Comparison of ENCODE assay signal across 1 cellular context in the genomic region with DNA sequence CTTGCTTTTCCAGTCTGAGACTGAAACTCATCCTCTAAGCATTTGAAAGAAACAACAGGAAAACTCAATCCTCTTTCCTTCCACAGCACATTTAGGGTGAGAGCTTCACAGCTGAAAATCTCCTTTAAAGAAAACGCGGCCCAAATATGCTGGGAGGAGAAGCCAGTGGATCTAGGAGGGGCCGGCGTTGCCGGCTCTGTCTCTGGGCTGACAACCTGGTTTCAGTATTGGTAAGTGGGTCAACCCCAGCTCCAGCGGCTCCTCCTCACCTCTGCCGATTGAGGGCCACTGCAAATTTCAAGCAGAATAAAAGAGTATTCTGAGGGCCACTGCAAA.
TF ChIP-seq lines count a peak whose summit lies in the region.

No MANE protein-coding gene starts in this region.

TF ChIP-seq in HepG2, 621 proteins besides CTCF, POLR2A, EP300 and RAD21:
- TF ChIP-seq, protein P1, sequence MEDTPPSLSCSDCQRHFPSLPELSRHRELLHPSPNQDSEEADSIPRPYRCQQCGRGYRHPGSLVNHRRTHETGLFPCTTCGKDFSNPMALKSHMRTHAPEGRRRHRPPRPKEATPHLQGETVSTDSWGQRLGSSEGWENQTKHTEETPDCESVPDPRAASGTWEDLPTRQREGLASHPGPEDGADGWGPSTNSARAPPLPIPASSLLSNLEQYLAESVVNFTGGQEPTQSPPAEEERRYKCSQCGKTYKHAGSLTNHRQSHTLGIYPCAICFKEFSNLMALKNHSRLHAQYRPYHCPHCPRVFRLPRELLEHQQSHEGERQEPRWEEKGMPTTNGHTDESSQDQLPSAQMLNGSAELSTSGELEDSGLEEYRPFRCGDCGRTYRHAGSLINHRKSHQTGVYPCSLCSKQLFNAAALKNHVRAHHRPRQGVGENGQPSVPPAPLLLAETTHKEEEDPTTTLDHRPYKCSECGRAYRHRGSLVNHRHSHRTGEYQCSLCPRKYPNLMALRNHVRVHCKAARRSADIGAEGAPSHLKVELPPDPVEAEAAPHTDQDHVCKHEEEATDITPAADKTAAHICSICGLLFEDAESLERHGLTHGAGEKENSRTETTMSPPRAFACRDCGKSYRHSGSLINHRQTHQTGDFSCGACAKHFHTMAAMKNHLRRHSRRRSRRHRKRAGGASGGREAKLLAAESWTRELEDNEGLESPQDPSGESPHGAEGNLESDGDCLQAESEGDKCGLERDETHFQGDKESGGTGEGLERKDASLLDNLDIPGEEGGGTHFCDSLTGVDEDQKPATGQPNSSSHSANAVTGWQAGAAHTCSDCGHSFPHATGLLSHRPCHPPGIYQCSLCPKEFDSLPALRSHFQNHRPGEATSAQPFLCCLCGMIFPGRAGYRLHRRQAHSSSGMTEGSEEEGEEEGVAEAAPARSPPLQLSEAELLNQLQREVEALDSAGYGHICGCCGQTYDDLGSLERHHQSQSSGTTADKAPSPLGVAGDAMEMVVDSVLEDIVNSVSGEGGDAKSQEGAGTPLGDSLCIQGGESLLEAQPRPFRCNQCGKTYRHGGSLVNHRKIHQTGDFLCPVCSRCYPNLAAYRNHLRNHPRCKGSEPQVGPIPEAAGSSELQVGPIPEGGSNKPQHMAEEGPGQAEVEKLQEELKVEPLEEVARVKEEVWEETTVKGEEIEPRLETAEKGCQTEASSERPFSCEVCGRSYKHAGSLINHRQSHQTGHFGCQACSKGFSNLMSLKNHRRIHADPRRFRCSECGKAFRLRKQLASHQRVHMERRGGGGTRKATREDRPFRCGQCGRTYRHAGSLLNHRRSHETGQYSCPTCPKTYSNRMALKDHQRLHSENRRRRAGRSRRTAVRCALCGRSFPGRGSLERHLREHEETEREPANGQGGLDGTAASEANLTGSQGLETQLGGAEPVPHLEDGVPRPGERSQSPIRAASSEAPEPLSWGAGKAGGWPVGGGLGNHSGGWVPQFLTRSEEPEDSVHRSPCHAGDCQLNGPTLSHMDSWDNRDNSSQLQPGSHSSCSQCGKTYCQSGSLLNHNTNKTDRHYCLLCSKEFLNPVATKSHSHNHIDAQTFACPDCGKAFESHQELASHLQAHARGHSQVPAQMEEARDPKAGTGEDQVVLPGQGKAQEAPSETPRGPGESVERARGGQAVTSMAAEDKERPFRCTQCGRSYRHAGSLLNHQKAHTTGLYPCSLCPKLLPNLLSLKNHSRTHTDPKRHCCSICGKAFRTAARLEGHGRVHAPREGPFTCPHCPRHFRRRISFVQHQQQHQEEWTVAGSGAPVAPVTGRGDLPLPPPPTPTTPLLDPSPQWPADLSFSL (CRISPR knock-in tag; IDR thresholded peaks at IDR 0.05), result no peak
- TF ChIP-seq, protein P2, sequence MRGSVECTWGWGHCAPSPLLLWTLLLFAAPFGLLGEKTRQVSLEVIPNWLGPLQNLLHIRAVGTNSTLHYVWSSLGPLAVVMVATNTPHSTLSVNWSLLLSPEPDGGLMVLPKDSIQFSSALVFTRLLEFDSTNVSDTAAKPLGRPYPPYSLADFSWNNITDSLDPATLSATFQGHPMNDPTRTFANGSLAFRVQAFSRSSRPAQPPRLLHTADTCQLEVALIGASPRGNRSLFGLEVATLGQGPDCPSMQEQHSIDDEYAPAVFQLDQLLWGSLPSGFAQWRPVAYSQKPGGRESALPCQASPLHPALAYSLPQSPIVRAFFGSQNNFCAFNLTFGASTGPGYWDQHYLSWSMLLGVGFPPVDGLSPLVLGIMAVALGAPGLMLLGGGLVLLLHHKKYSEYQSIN (CRISPR knock-in tag; IDR thresholded peaks at IDR 0.05; ENCODE audit: borderline replicate concordance), result no peak
- TF ChIP-seq ZKSCAN1 (IDR thresholded peaks at IDR 0.05; ENCODE audit: low read length) (no peak), TCF7 (IDR thresholded peaks at IDR 0.05; ENCODE audit: low read depth) (no peak), NR1H2 (CRISPR knock-in tag; IDR thresholded peaks at IDR 0.05; ENCODE audit: borderline replicate concordance, low read depth) (no peak), ZNF33B (CRISPR knock-in tag; IDR thresholded peaks at IDR 0.05) (no peak), NR3C1 (CRISPR knock-in tag; IDR thresholded peaks at IDR 0.05) (no peak), PAF1 (CRISPR knock-in tag; IDR thresholded peaks at IDR 0.05) (no peak), RBFOX2 (IDR thresholded peaks at IDR 0.05; ENCODE audit: low read depth, low read length) (no peak), REXO4 (CRISPR knock-in tag; IDR thresholded peaks at IDR 0.05; ENCODE audit: borderline replicate concordance) (no peak)
- TF ChIP-seq, protein P3, sequence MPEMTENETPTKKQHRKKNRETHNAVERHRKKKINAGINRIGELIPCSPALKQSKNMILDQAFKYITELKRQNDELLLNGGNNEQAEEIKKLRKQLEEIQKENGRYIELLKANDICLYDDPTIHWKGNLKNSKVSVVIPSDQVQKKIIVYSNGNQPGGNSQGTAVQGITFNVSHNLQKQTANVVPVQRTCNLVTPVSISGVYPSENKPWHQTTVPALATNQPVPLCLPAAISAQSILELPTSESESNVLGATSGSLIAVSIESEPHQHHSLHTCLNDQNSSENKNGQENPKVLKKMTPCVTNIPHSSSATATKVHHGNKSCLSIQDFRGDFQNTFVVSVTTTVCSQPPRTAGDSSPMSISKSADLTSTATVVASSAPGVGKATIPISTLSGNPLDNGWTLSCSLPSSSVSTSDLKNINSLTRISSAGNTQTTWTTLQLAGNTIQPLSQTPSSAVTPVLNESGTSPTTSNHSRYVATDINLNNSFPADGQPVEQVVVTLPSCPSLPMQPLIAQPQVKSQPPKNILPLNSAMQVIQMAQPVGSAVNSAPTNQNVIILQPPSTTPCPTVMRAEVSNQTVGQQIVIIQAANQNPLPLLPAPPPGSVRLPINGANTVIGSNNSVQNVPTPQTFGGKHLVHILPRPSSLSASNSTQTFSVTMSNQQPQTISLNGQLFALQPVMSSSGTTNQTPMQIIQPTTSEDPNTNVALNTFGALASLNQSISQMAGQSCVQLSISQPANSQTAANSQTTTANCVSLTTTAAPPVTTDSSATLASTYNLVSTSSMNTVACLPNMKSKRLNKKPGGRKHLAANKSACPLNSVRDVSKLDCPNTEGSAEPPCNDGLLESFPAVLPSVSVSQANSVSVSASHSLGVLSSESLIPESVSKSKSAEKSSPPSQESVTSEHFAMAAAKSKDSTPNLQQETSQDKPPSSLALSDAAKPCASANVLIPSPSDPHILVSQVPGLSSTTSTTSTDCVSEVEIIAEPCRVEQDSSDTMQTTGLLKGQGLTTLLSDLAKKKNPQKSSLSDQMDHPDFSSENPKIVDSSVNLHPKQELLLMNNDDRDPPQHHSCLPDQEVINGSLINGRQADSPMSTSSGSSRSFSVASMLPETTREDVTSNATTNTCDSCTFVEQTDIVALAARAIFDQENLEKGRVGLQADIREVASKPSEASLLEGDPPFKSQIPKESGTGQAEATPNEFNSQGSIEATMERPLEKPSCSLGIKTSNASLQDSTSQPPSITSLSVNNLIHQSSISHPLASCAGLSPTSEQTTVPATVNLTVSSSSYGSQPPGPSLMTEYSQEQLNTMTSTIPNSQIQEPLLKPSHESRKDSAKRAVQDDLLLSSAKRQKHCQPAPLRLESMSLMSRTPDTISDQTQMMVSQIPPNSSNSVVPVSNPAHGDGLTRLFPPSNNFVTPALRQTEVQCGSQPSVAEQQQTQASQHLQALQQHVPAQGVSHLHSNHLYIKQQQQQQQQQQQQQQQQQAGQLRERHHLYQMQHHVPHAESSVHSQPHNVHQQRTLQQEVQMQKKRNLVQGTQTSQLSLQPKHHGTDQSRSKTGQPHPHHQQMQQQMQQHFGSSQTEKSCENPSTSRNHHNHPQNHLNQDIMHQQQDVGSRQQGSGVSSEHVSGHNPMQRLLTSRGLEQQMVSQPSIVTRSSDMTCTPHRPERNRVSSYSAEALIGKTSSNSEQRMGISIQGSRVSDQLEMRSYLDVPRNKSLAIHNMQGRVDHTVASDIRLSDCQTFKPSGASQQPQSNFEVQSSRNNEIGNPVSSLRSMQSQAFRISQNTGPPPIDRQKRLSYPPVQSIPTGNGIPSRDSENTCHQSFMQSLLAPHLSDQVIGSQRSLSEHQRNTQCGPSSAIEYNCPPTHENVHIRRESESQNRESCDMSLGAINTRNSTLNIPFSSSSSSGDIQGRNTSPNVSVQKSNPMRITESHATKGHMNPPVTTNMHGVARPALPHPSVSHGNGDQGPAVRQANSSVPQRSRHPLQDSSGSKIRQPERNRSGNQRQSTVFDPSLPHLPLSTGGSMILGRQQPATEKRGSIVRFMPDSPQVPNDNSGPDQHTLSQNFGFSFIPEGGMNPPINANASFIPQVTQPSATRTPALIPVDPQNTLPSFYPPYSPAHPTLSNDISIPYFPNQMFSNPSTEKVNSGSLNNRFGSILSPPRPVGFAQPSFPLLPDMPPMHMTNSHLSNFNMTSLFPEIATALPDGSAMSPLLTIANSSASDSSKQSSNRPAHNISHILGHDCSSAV (CRISPR knock-in tag; IDR thresholded peaks at IDR 0.05; ENCODE audit: borderline replicate concordance), result no peak
- TF ChIP-seq, protein P4, sequence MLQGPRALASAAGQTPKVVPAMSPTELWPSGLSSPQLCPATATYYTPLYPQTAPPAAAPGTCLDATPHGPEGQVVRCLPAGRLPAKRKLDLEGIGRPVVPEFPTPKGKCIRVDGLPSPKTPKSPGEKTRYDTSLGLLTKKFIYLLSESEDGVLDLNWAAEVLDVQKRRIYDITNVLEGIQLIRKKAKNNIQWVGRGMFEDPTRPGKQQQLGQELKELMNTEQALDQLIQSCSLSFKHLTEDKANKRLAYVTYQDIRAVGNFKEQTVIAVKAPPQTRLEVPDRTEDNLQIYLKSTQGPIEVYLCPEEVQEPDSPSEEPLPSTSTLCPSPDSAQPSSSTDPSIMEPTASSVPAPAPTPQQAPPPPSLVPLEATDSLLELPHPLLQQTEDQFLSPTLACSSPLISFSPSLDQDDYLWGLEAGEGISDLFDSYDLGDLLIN (CRISPR knock-in tag; IDR thresholded peaks at IDR 0.05; ENCODE audit: borderline replicate concordance), result no peak
- TF ChIP-seq, protein P5, sequence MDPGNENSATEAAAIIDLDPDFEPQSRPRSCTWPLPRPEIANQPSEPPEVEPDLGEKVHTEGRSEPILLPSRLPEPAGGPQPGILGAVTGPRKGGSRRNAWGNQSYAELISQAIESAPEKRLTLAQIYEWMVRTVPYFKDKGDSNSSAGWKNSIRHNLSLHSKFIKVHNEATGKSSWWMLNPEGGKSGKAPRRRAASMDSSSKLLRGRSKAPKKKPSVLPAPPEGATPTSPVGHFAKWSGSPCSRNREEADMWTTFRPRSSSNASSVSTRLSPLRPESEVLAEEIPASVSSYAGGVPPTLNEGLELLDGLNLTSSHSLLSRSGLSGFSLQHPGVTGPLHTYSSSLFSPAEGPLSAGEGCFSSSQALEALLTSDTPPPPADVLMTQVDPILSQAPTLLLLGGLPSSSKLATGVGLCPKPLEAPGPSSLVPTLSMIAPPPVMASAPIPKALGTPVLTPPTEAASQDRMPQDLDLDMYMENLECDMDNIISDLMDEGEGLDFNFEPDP (CRISPR knock-in tag; conservative IDR thresholded peaks at IDR 0.05), result no peak
